Comparison of ENCODE assay signal across 24 cellular contexts in genomic region chr18:41881285-41881684, GRCh38.
A peak's percentile ranks its signal among the peaks of the same experiment; 100 is the strongest.
DNase-seq lines count a peak whose midpoint lies in the region; ATAC-seq, FAIRE-seq and TF ChIP-seq lines count a peak whose summit lies in the region.
"Had no signal": no experiment of that assay in that cellular context is flagged by ENCODE, and none has a peak within 500 bp of the region (broad histone marks: within the 10 kb centered on the region; RNA-seq: fewer than 3 reads in every experiment).

No MANE protein-coding gene starts in this region.

- TF ChIP-seq CTCF in brain microvascular endothelial cell (IDR thresholded peaks at IDR 0.05; ENCODE audit: low read depth, low read length, missing control alignments) (no peak), keratinocyte (optimal IDR thresholded peaks at IDR 0.05 in 1 of 3, IDR thresholded peaks at IDR 0.05 in 1 of 3, conservative IDR thresholded peaks at IDR 0.05 in 1 of 3; ENCODE audit: extremely low read depth in 1 of 3, insufficient read depth in 2 of 3, low read length in 3 of 3) (no peak), progenitor cell of endocrine pancreas (IDR thresholded peaks at IDR 0.05; ENCODE audit: unreplicated experiment) (no peak)

- H3K36me3 Mint-ChIP-seq in stimulated activated naive B cell treated with anti-CD40 and anti-IgM and Interleukin-4, amounts not matched to agents 10 μg/mL and 1 μg/mL and 100 μg/mL, for 72 hours = no peaks in the 10 kb centered on the region
- no peaks in the 10 kb centered on the region for H3K36me3 Mint-ChIP-seq in progenitor cell of endocrine pancreas (ENCODE audit: insufficient read depth)
- H3K36me3 Mint-ChIP-seq: naive thymus-derived CD4-positive, alpha-beta T cell; T-cell had no signal

- no peaks in the 10 kb centered on the region for H3K4me1 Mint-ChIP-seq in stimulated activated naive B cell treated with anti-CD40 and anti-IgM and Interleukin-4, amounts not matched to agents 10 μg/mL and 1 μg/mL and 100 μg/mL, for 72 hours
- H3K4me1 Mint-ChIP-seq in progenitor cell of endocrine pancreas (ENCODE audit: low read depth) = peaks cover 3% of the 10 kb centered on the region
- H3K4me1 Mint-ChIP-seq: activated CD4-positive, alpha-beta T cell treated with anti-CD3 and anti-CD28 coated beads, Interleukin-2, amount 10 ng/mL, durations not matched to agents 7 days and 5 days; H9; naive thymus-derived CD4-positive, alpha-beta T cell; T-cell had no signal

- peak; percentile 46 for FAIRE-seq in keratinocyte (lab: Jason Lieb, UNC)
- FAIRE-seq: GM12891 had no signal

- H3K27ac Mint-ChIP-seq in stimulated activated naive B cell treated with anti-CD40 and anti-IgM and Interleukin-4, amounts not matched to agents 10 μg/mL and 1 μg/mL and 100 μg/mL, for 72 hours = no peak overlapping the region
- no peak overlapping the region for H3K27ac Mint-ChIP-seq in progenitor cell of endocrine pancreas
- H3K27ac Mint-ChIP-seq: activated CD4-positive, alpha-beta T cell treated with anti-CD3 and anti-CD28 coated beads, Interleukin-2, amount 10 ng/mL, durations not matched to agents 7 days and 5 days; H9; naive thymus-derived CD4-positive, alpha-beta T cell; T-cell had no signal

- H3K27me3 Mint-ChIP-seq in stimulated activated naive B cell treated with anti-CD40 and anti-IgM and Interleukin-4, amounts not matched to agents 10 μg/mL and 1 μg/mL and 100 μg/mL, for 72 hours = no peaks in the 10 kb centered on the region
- H3K27me3 Mint-ChIP-seq in progenitor cell of endocrine pancreas = no peaks in the 10 kb centered on the region
- H3K27me3 Mint-ChIP-seq: activated CD4-positive, alpha-beta T cell treated with anti-CD3 and anti-CD28 coated beads, Interleukin-2, amount 10 ng/mL, durations not matched to agents 7 days and 5 days; T-cell had no signal

- no peaks in the 10 kb centered on the region for H3K9me3 Mint-ChIP-seq in stimulated activated naive B cell treated with anti-CD40 and anti-IgM and Interleukin-4, amounts not matched to agents 10 μg/mL and 1 μg/mL and 100 μg/mL, for 72 hours
- no peaks in the 10 kb centered on the region for H3K9me3 Mint-ChIP-seq in progenitor cell of endocrine pancreas (ENCODE audit: low read depth)
- H3K9me3 Mint-ChIP-seq: activated CD4-positive, alpha-beta T cell treated with anti-CD3 and anti-CD28 coated beads, Interleukin-2, amount 10 ng/mL, durations not matched to agents 7 days and 5 days; H9; naive thymus-derived CD4-positive, alpha-beta T cell; T-cell had no signal

- DNase-seq in ELR (ENCODE audit: low read depth) (peak; percentile 89), NCI-H226 (peak; percentile 70), brain microvascular endothelial cell (peak; percentile 59), keratinocyte (ENCODE audit: low read depth, low spot score) (peak; percentile 21), NCI-H446 (lab: John Stamatoyannopoulos, UW) (no peak), iPS-NIHi7 (ENCODE audit: extremely low spot score) (no peak), progenitor cell of endocrine pancreas (ENCODE audit: low spot score, unreplicated experiment) (no peak)
- no peak for DNase-seq in stimulated activated naive B cell treated with anti-CD40 and anti-IgM and Interleukin-4, amounts not matched to agents 10 μg/mL and 1 μg/mL and 100 μg/mL, for 72 hours
- DNase-seq: activated CD4-positive, alpha-beta T cell treated with anti-CD3 and anti-CD28 coated beads, Interleukin-2, amount 10 ng/mL, durations not matched to agents 7 days and 5 days; activated effector memory CD4-positive, alpha-beta T cell treated with anti-CD3 and anti-CD28 coated beads, Interleukin-2, amount 50 U/mL, for 16 hours; adrenal gland; Calu3; central memory CD4-positive, alpha-beta T cell; GDM1; H9; heart left ventricle; naive thymus-derived CD4-positive, alpha-beta T cell; NCI-H1694 treated with DMSO at 0.1 percent for 48 hours; NK-92 treated with Interleukin-12 subunit alpha and Interleukin-12 subunit beta, amount 100 ng/mL, for 24 hours; right lobe of liver; stimulated activated naive CD8-positive, alpha-beta T cell treated with anti-CD3 and anti-CD28 coated beads, Interleukin-15, Interleukin-2, amounts not matched to agents 100 U/mL and 50 U/mL, for 24 hours; T-cell; transverse colon had no signal

- no peaks in the 10 kb centered on the region for H3K79me2 ChIP-seq in keratinocyte (ENCODE audit: control insufficient read depth, insufficient read depth, low read length)

- no peaks in the 10 kb centered on the region for H3K9me3 ChIP-seq in keratinocyte (ENCODE audit: control insufficient read depth, low read depth, low read length)
- H3K9me3 ChIP-seq: adrenal gland, heart left ventricle, right lobe of liver, transverse colon had no signal

- no peak overlapping the region for H3K4me3 ChIP-seq in brain microvascular endothelial cell (ENCODE audit: low read depth, low read length)
- H3K4me3 ChIP-seq in keratinocyte (ENCODE audit: control insufficient read depth in 2 of 3, extremely low read depth in 1 of 3, insufficient read depth in 2 of 3, low read depth in 1 of 3, low read length in 3 of 3) = no peak overlapping the region
- H3K4me3 ChIP-seq: adrenal gland, heart left ventricle, right lobe of liver, transverse colon had no signal

- H3K4me3 Mint-ChIP-seq in stimulated activated naive B cell treated with anti-CD40 and anti-IgM and Interleukin-4, amounts not matched to agents 10 μg/mL and 1 μg/mL and 100 μg/mL, for 72 hours = no peak overlapping the region
- H3K4me3 Mint-ChIP-seq in progenitor cell of endocrine pancreas (ENCODE audit: low read depth) = no peak overlapping the region
- H3K4me3 Mint-ChIP-seq: activated CD4-positive, alpha-beta T cell treated with anti-CD3 and anti-CD28 coated beads, Interleukin-2, amount 10 ng/mL, durations not matched to agents 7 days and 5 days; H9; naive thymus-derived CD4-positive, alpha-beta T cell; T-cell had no signal

- H3K27ac ChIP-seq in brain microvascular endothelial cell = no peak overlapping the region
- H3K27ac ChIP-seq in keratinocyte (ENCODE audit: control insufficient read depth, insufficient read depth, low read length) = no peak overlapping the region
- H3K27ac ChIP-seq: adrenal gland, heart left ventricle, right lobe of liver, transverse colon had no signal

- no peaks in the 10 kb centered on the region for H4K20me1 ChIP-seq in keratinocyte (ENCODE audit: control insufficient read depth, extremely low read depth, insufficient read depth, low read length)

- no peak for ATAC-seq in stimulated activated naive B cell treated with anti-CD40 and anti-IgM and Interleukin-4, amounts not matched to agents 10 μg/mL and 1 μg/mL and 100 μg/mL, for 72 hours (replicated peaks)
- ATAC-seq: heart left ventricle; naive thymus-derived CD4-positive, alpha-beta T cell; right lobe of liver; stimulated activated naive CD8-positive, alpha-beta T cell treated with anti-CD3 and anti-CD28 coated beads, Interleukin-15, Interleukin-2, amounts not matched to agents 100 U/mL and 50 U/mL, for 24 hours; T-cell had no signal

- no peaks in the 10 kb centered on the region for H3K9me1 ChIP-seq in keratinocyte (ENCODE audit: control insufficient read depth, extremely low read depth, insufficient read depth, low read length)

- in situ Hi-C loops in brain microvascular endothelial cell (cut with HindIII; ENCODE audit: low pct_ligation_motif_present, low sequenced_read_pairs) = no loop called here

- H2AFZ ChIP-seq in keratinocyte (ENCODE audit: control insufficient read depth, low read length) = no peak overlapping the region

- peaks cover 2% of the 10 kb centered on the region for H3K4me1 ChIP-seq in keratinocyte (ENCODE audit: control insufficient read depth, extremely low read depth, insufficient read depth, low read length)
- H3K4me1 ChIP-seq: adrenal gland, heart left ventricle, right lobe of liver, transverse colon had no signal

- H3K27me3 ChIP-seq in brain microvascular endothelial cell (replicated peaks) (no peaks in the 10 kb centered on the region), keratinocyte (ENCODE audit: control insufficient read depth, extremely low read depth, insufficient read depth, low read length) (no peaks in the 10 kb centered on the region)
- H3K27me3 ChIP-seq: adrenal gland, heart left ventricle, right lobe of liver, transverse colon had no signal

- dilution Hi-C loops in keratinocyte (cut with MboI; ENCODE audit: extremely low pct_ligation_motif_present, low sequenced_read_pairs) = no loop called here

- no peak overlapping the region for H3K4me2 ChIP-seq in keratinocyte (ENCODE audit: control insufficient read depth, extremely low read depth, insufficient read depth, low read depth, low read length)

- no peaks in the 10 kb centered on the region for H3K36me3 ChIP-seq in brain microvascular endothelial cell (replicated peaks)
- H3K36me3 ChIP-seq in keratinocyte (ENCODE audit: control insufficient read depth in 2 of 2, extremely low read depth in 1 of 2, insufficient read depth in 2 of 2, low read length in 2 of 2) = no peaks in the 10 kb centered on the region
- H3K36me3 ChIP-seq: adrenal gland, heart left ventricle, right lobe of liver, transverse colon had no signal

- H3K9ac ChIP-seq in keratinocyte (ENCODE audit: control insufficient read depth, extremely low read depth, insufficient read depth, low read length) = no peak overlapping the region

Comparison
In these comparisons a context has a peak if more than half of its experiments do, and no peak if none do; other contexts are left out.
1. DNase-seq: peak in ELR (single experiment), NCI-H226 (single experiment), brain microvascular endothelial cell (single experiment) and keratinocyte (single experiment); none in NCI-H446 (0 of 2), iPS-NIHi7 (single experiment), stimulated activated naive B cell treated with anti-CD40 and anti-IgM and Interleukin-4, amounts not matched to agents 10 μg/mL and 1 μg/mL and 100 μg/mL, for 72 hours (single experiment) and progenitor cell of endocrine pancreas (single experiment).